Comparison of ENCODE assay signal across 18 cellular contexts in genomic region chr15:92947071-92947730, GRCh38. TPM values are rescaled to one million over a fixed set of nuclear protein-coding genes. Genes with fewer than 3 reads are reported as not detected.
DNase-seq lines count a peak whose midpoint lies in the region; ATAC-seq, FAIRE-seq and TF ChIP-seq lines count a peak whose summit lies in the region.
"Had no signal": no experiment of that assay in that cellular context is flagged by ENCODE, and none has a peak within 500 bp of the region (broad histone marks: within the 10 kb centered on the region; RNA-seq: fewer than 3 reads in every experiment).

No MANE protein-coding gene starts in this region.

- H3K9me3 ChIP-seq in HepG2 (ENCODE audit: low read length) (peaks cover 31% of the 10 kb centered on the region), right lobe of liver (peaks cover 0 to 4% (median 0%) of the 10 kb centered on the region in 4 donors), right cardiac atrium (ENCODE audit: control insufficient read depth, low read length) (peaks cover 1% of the 10 kb centered on the region)

- TF ChIP-seq CTCF in HepG2 (CRISPR knock-in tag; IDR thresholded peaks at IDR 0.05) (no peak), right lobe of liver (IDR thresholded peaks at IDR 0.05) (no peak), omental fat pad (IDR thresholded peaks at IDR 0.05) (no peak)

- H3K4me3 ChIP-seq in HepG2 (replicated peaks in 1 of 3; ENCODE audit: insufficient read depth in 1 of 3, low read depth in 2 of 3, low read length in 3 of 3) (no peak overlapping the region), right lobe of liver (no peak overlapping the region), right cardiac atrium (ENCODE audit: low read length) (no peak overlapping the region)
- H3K4me3 ChIP-seq: GM23248, mucosa of descending colon, SJSA1, thoracic aorta had no signal

- TF ChIP-seq EP300 in HepG2 (IDR thresholded peaks at IDR 0.05; ENCODE audit: low read depth in 2 of 2, low read length in 2 of 2) (no peak), HepG2 (CRISPR knock-in tag; IDR thresholded peaks at IDR 0.05; ENCODE audit: borderline replicate concordance) (no peak)

- ATAC-seq in HepG2 (no peak), right lobe of liver (no peak), right cardiac atrium (no peak), GM19452 (IDR thresholded peaks at IDR 0.05; ENCODE audit: unreplicated experiment) (no peak), omental fat pad (ENCODE audit: low FRiP score) (no peak)
- ATAC-seq: mucosa of descending colon had no signal

- H3K36me3 ChIP-seq in HepG2 (replicated peaks in 1 of 2; ENCODE audit: control insufficient read depth in 1 of 2, insufficient read depth in 2 of 2, low read length in 2 of 2) (peaks cover 31 to 90% of the 10 kb centered on the region in 2 experiments), right lobe of liver (peaks cover 20 to 94% (median 64%) of the 10 kb centered on the region in 4 donors)

- CTCF ChIA-PET in HepG2 (lab: Yijun Ruan, JAX; ENCODE audit: low intra/inter-chr PET ratio, low total read pairs), result no interaction called here

- WGBS in HepG2 (ENCODE audit: low lambda C conversion rate), result 98% methylated on average over 5 of the region's 5 CpGs
- 86% methylated on average over 5 of the region's 5 CpGs for WGBS in right lobe of liver (ENCODE audit: insufficient coverage, low coverage, low lambda C conversion rate, missing lambda C conversion rate)
- WGBS in right cardiac atrium, result 89% methylated on average over 5 of the region's 5 CpGs

- no peak for FAIRE-seq in HepG2 (lab: Jason Lieb, UNC)

- no peaks in the 10 kb centered on the region for H4K20me1 ChIP-seq in HepG2 (ENCODE audit: insufficient read depth, low read length)

- H2AFZ ChIP-seq in HepG2 (ENCODE audit: low read length), result no peak overlapping the region
- H2AFZ ChIP-seq: GM23248 had no signal

- H3K27ac ChIP-seq in HepG2 (ENCODE audit: extremely low read length, insufficient read depth, low read length) (no peak overlapping the region), right lobe of liver (no peak overlapping the region), right cardiac atrium (ENCODE audit: low read length) (peak overlapping the region; percentile 35)
- H3K27ac ChIP-seq: GM23248, SJSA1, thoracic aorta had no signal

- in situ Hi-C loops in HepG2 (cut with HindIII; ENCODE audit: extremely low pct_ligation_motif_present, low pct_unique_long_range_greater_than_20kb), result no loop called here

- H3K4me1 ChIP-seq in HepG2 (ENCODE audit: insufficient read depth, low read length) (peaks cover 22% of the 10 kb centered on the region), right lobe of liver (no peaks in the 10 kb centered on the region), right cardiac atrium (ENCODE audit: control insufficient read depth, insufficient read depth, low read length) (no peaks in the 10 kb centered on the region)
- H3K4me1 ChIP-seq: SJSA1 had no signal

- no peak overlapping the region for H3K9ac ChIP-seq in HepG2 (ENCODE audit: insufficient read depth, low read depth, low read length)
- H3K9ac ChIP-seq: GM23248 had no signal

- no peak for TF ChIP-seq POLR2A in HepG2 (IDR thresholded peaks at IDR 0.05; ENCODE audit: insufficient read depth in 1 of 2, low read depth in 2 of 2, low read length in 2 of 2)
- TF ChIP-seq POLR2A in right lobe of liver (IDR thresholded peaks at IDR 0.05), result no peak

- no peak for DNase-seq in HepG2 (ENCODE audit: low spot score)
- no peak for DNase-seq in right lobe of liver
- peak; percentile 81 for DNase-seq in MV-4-11 (lab: John Stamatoyannopoulos, UW)
- no peak for DNase-seq in right cardiac atrium
- DNase-seq in NCI-H345 (lab: John Stamatoyannopoulos, UW), result no peak
- no peak for DNase-seq in omental fat pad (ENCODE audit: low spot score)
- DNase-seq: activated CD4-positive, alpha-beta T cell treated with anti-CD3 and anti-CD28 coated beads, Interleukin-2, amount 10 ng/mL, durations not matched to agents 7 days and 5 days; activated T-cell treated with anti-CD3 and anti-CD28 coated beads, Interleukin-2, amount 50 U/mL, for 48 hours; AML-193; DMS153; GM23248; MM.1S; mucosa of descending colon; NCI-H526; stimulated activated CD4-positive, alpha-beta T cell treated with anti-CD3 and anti-CD28 coated beads, Interleukin-4, amount 100 ng/mL, for 24 hours had no signal

- POLR2A ChIA-PET in HepG2 (lab: Yijun Ruan, JAX), result no interaction called here

- TF ChIP-seq RAD21 in HepG2 (CRISPR knock-in tag; IDR thresholded peaks at IDR 0.05), result no peak

- BruUV-seq in HepG2 (replicated peaks; lab: Mats Ljungman, UMichigan), result no TSS peak

- peaks cover 9% of the 10 kb centered on the region for H3K79me2 ChIP-seq in HepG2 (ENCODE audit: insufficient read depth, low read length)

- no peaks in the 10 kb centered on the region for H3K27me3 ChIP-seq in HepG2 (ENCODE audit: control insufficient read depth in 1 of 2, insufficient read depth in 2 of 2, low read length in 2 of 2)
- no peaks in the 10 kb centered on the region for H3K27me3 ChIP-seq in right lobe of liver
- H3K27me3 ChIP-seq in right cardiac atrium (ENCODE audit: control insufficient read depth, insufficient read depth), result no peaks in the 10 kb centered on the region
- H3K27me3 ChIP-seq: SJSA1 had no signal

- H3K4me2 ChIP-seq in HepG2 (ENCODE audit: low read depth, low read length), result no peak overlapping the region

- intact Hi-C loops in HepG2 (cut with micrococcal nuclease; ENCODE audit: unreplicated experiment), result loop anchor here (10.0 kb wide), 1 partner anchor 48 kb away; no protein-coding TSS in a partner anchor
- intact Hi-C loops in right lobe of liver (cut with DNase I), result loop anchor here in 1 of 2 donors (10.0 kb wide), 1 partner anchor 48 kb away; no protein-coding TSS in a partner anchor
- intact Hi-C loops in right cardiac atrium (cut with DNase I), result loop anchor here in 3 of 4 donors (10.0 kb wide), 3 partner anchors 48 to 68 kb away; no protein-coding TSS in a partner anchor

TF ChIP-seq in HepG2, 621 proteins besides CTCF, POLR2A, EP300 and RAD21 (continues in another document):
- no peak for TF ChIP-seq ZNF263 (CRISPR knock-in tag; IDR thresholded peaks at IDR 0.05)
- TF ChIP-seq ZNF260 (CRISPR knock-in tag; IDR thresholded peaks at IDR 0.05; ENCODE audit: borderline replicate concordance, low read depth), result no peak

RNA-seq across cellular contexts. Expression of gene CHD2, which starts 47.1 kb away (rescaled TPM):
- total RNA-seq in HepG2 (2016; rRNA removed; fragmentation: Illumina TruSeq; extraction: Trizol), result 47.3 and 54.1 TPM in 2 replicates
- 130 and 158 TPM in 2 replicates for total RNA-seq in HepG2 (2016; cell fraction: cytosol; rRNA removed; fragmentation: Illumina TruSeq; extraction: Trizol; ENCODE audit: low read depth)
- 50.1 and 51.1 TPM in 2 replicates for total RNA-seq in HepG2 (2016; cell fraction: insoluble cytoplasmic fraction; rRNA removed; fragmentation: Illumina TruSeq; extraction: Trizol)
- total RNA-seq in HepG2 (2016; cell fraction: membrane; rRNA removed; fragmentation: Illumina TruSeq; extraction: Trizol), result 43.6 and 53.4 TPM in 2 replicates
- 176 and 185 TPM in 2 replicates for total RNA-seq in HepG2 (2016; cell fraction: nucleus; rRNA removed; fragmentation: Illumina TruSeq; extraction: Trizol)
- polyA plus RNA-seq in HepG2 (2011; rRNA removed), result 54.0 and 71.7 TPM in 2 replicates
- 36.6 and 46.4 TPM in 2 replicates for polyA plus RNA-seq in HepG2 (2011; cell fraction: cytosol; rRNA removed)
- polyA plus RNA-seq in HepG2 (2011; cell fraction: nucleus; rRNA removed), result 160 and 205 TPM in 2 replicates
- 51.4 and 60.1 TPM in 2 replicates for polyA plus RNA-seq in HepG2 (2012)
- 2.6 and 2.7 TPM in 2 replicates for polyA plus RNA-seq in HepG2 (2016; cell fraction: cytosol; fragmentation: Illumina TruSeq; extraction: Trizol; ENCODE audit: low read depth)
- 33.4 and 39.2 TPM in 2 replicates for polyA plus RNA-seq in HepG2 (2016; cell fraction: insoluble cytoplasmic fraction; fragmentation: Illumina TruSeq; extraction: Trizol; ENCODE audit: low read depth)
- 5.7 and 7.2 TPM in 2 replicates for polyA plus RNA-seq in HepG2 (2016; cell fraction: membrane; fragmentation: Illumina TruSeq; extraction: Trizol; ENCODE audit: low read depth)
- polyA plus RNA-seq in HepG2 (2016; cell fraction: nucleus; fragmentation: Illumina TruSeq; extraction: Trizol; ENCODE audit: insufficient read depth, low read depth), result 104 and 120 TPM in 2 replicates
- polyA minus RNA-seq in HepG2 (2011; rRNA and poly(A)+ RNA removed; ENCODE audit: low replicate concordance), result 70.2 and 75.7 TPM in 2 replicates
- 53.5 and 70.4 TPM in 2 replicates for polyA minus RNA-seq in HepG2 (2011; cell fraction: cytosol; rRNA and poly(A)+ RNA removed)
- 605 and 632 TPM in 2 replicates for polyA minus RNA-seq in HepG2 (2011; cell fraction: nucleus; rRNA and poly(A)+ RNA removed)
- total RNA-seq in right lobe of liver, result 10 to 100 TPM; 41.4 to 65.0 (median 56.6) TPM
- 10 to 100 TPM; 62.7 to 83.6 (median 65.1) TPM for total RNA-seq in right cardiac atrium
- 28.4 TPM for polyA plus RNA-seq in right cardiac atrium
- 100 to 1,000 TPM in 3 of 4 donors, 10 to 100 TPM in 1; 77.7 to 140 (median 134) TPM for total RNA-seq in omental fat pad
